Comparison of ENCODE assay signal across 9 cellular contexts in the genomic region with DNA sequence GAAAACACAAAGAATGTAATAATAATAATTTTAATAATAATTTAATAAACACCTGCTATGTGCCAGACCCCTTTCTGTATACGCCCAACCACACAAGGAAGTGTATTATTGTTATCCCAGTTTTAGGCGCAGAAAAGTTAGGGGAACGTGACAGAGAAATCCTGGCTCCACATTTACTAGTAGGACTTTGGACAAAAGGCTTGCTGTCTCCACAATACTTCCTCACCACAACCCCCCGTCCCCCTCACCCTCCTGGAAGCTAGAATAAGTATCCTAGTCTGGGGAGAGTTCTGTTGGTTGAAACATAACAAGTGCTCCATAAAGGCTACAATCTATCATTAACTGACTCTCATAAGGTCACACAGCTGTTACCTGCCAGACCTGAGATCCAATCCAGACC. TPM values are rescaled to one million over a fixed set of nuclear protein-coding genes. Genes with fewer than 3 reads are reported as not detected.
DNase-seq lines count a peak whose midpoint lies in the region; ATAC-seq and TF ChIP-seq lines count a peak whose summit lies in the region.
"Had no signal": no experiment of that assay in that cellular context is flagged by ENCODE, and none has a peak within 500 bp of the region (broad histone marks: within the 10 kb centered on the region; RNA-seq: fewer than 3 reads in every experiment).

No MANE protein-coding gene starts in this region.

- TF ChIP-seq CTCF in CD14-positive monocyte (IDR thresholded peaks at IDR 0.05) = no peak
- TF ChIP-seq CTCF in GM12865 (IDR thresholded peaks at IDR 0.05; ENCODE audit: insufficient read depth, low read depth, low read length, missing control alignments) = no peak
- TF ChIP-seq CTCF in natural killer cell (IDR thresholded peaks at IDR 0.05) = no peak

- peaks cover 0 to 8% of the 10 kb centered on the region in 2 donors for H3K36me3 Mint-ChIP-seq in CD14-positive monocyte
- no peaks in the 10 kb centered on the region for H3K36me3 Mint-ChIP-seq in activated naive CD8-positive, alpha-beta T cell
- H3K36me3 Mint-ChIP-seq in natural killer cell = no peaks in the 10 kb centered on the region

- peaks cover 17% of the 10 kb centered on the region for H3K4me1 Mint-ChIP-seq in CD14-positive monocyte
- peaks cover 21% of the 10 kb centered on the region for H3K4me1 Mint-ChIP-seq in activated naive CD8-positive, alpha-beta T cell (ENCODE audit: low read depth)
- H3K4me1 Mint-ChIP-seq in natural killer cell = peaks cover 6 to 23% of the 10 kb centered on the region in 2 donors

- DNase-seq in CD14-positive monocyte (ENCODE audit: low spot score) (no peak), GM12865 (ENCODE audit: low read depth) (no peak), natural killer cell (no peak), KG1 (lab: John Stamatoyannopoulos, UW) (no peak)
- DNase-seq: KBM-7, NCI-H2081 treated with DMSO at 0.1 percent for 48 hours had no signal

- H3K9me3 Mint-ChIP-seq in CD14-positive monocyte (peaks cover 0 to 14% (median 7%) of the 10 kb centered on the region in 7 donors), natural killer cell (no peaks in the 10 kb centered on the region)
- no peaks in the 10 kb centered on the region for H3K9me3 Mint-ChIP-seq in activated naive CD8-positive, alpha-beta T cell (ENCODE audit: low read depth)

- H3K27ac Mint-ChIP-seq in CD14-positive monocyte (no peak overlapping the region), natural killer cell (no peak overlapping the region)
- no peak overlapping the region for H3K27ac Mint-ChIP-seq in activated naive CD8-positive, alpha-beta T cell

- ATAC-seq in natural killer cell = no peak
- ATAC-seq in HG02884 (IDR thresholded peaks at IDR 0.05; ENCODE audit: unreplicated experiment) = no peak
- no peak for ATAC-seq in GM19452 (IDR thresholded peaks at IDR 0.05; ENCODE audit: unreplicated experiment)

- peaks cover 74 to 89% (median 78%) of the 10 kb centered on the region in 3 donors for H3K27me3 Mint-ChIP-seq in CD14-positive monocyte (ENCODE audit: low read depth in 3 of 3)
- peaks cover 55% of the 10 kb centered on the region for H3K27me3 Mint-ChIP-seq in activated naive CD8-positive, alpha-beta T cell
- H3K27me3 Mint-ChIP-seq in natural killer cell (ENCODE audit: low read depth in 2 of 2) = peaks cover 57 to 69% of the 10 kb centered on the region in 2 donors

- intact Hi-C loops in CD14-positive monocyte (cut with micrococcal nuclease) (no loop called here), natural killer cell (cut with micrococcal nuclease) (no loop called here)

- peak overlapping the region; percentile 35 for H3K4me3 ChIP-seq in GM12865 (ENCODE audit: low read depth, low read length)

- H3K4me3 Mint-ChIP-seq in CD14-positive monocyte (peak overlapping the region; percentile 44 to 78), natural killer cell (peak overlapping the region; percentile 75)
- H3K4me3 Mint-ChIP-seq in activated naive CD8-positive, alpha-beta T cell = peak overlapping the region; percentile 83

RNA-seq across cellular contexts. Expression of a gene that starts 0.5 kb away (rescaled TPM):
- polyA plus RNA-seq in CD14-positive monocyte = not detected
- under 1 TPM in 2 of 3 donors, not detected in 1; 0.05 to 0.08 TPM for total RNA-seq in natural killer cell

RNA-seq across cellular contexts. Expression of a gene that starts 34.1 kb away (rescaled TPM):
- under 1 TPM; 0.22 to 0.46 TPM for polyA plus RNA-seq in CD14-positive monocyte
- under 1 TPM in 2 of 3 donors, not detected in 1; 0.49 to 0.55 TPM for total RNA-seq in natural killer cell
